9 cellular contexts compared by ENCODE assay signal in the genomic region with DNA sequence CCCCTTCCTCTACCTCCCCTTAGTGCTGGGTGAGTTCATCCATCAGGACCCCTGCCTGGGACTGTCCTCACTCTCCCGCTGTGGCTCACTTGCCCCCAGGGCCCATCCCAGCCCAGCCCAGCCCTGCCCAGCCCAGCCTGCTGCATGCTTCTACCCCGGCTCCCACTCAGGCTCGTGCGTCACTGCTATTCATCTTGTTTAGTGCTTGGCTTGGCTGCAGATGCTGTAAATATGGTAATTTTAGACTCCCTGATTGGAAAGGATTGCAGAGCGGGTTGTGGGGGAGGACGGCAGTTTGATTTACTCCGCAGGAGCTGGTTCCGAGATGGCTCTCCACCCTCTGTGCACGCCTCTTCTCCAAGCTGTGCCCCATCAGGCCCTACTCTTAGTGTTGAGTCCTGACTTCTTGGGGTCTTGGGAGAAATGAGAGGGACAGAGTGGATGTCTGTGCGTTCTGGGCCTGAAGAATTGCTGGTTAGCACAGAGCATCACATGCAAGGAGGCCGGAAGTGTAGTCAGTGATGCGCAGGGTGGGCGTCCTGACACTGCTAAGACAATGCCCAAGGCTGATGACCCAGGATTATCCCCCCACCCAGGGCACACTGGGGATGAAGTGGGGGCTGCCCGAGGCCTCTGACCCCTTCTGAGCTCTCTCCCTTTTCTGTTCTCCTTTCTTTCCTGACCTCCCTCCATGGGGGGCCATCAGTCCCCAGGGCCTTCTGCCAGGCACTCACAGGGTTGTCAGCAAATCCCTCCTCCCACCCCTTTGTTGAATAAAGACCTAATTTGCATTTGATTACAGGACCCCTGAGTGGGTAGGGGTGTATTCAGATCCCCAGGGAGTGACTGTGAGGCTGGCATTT.
DNase-seq lines count a peak whose midpoint lies in the region; ATAC-seq and TF ChIP-seq lines count a peak whose summit lies in the region.
"Had no signal": no experiment of that assay in that cellular context is flagged by ENCODE, and none has a peak within 500 bp of the region (broad histone marks: within the 10 kb centered on the region; RNA-seq: fewer than 3 reads in every experiment).

No MANE protein-coding gene starts in this region.

- H3K27ac ChIP-seq in HUES6 (ENCODE audit: low read depth, low read length) (peak overlapping the region; percentile 25; the same call in 1 of the 2 replicates), stomach (peak overlapping the region; percentile 84 to 95 (median 92))

- peak; percentile 93 for TF ChIP-seq EP300 in stomach (IDR thresholded peaks at IDR 0.05)

- H3K27me3 ChIP-seq in HUES6 (ENCODE audit: control insufficient read depth, insufficient read depth, low read length): no peaks in the 10 kb centered on the region
- H3K27me3 ChIP-seq in stomach: no peaks in the 10 kb centered on the region

- no peaks in the 10 kb centered on the region for H3K36me3 ChIP-seq in HUES6 (ENCODE audit: control insufficient read depth, insufficient read depth, low read length)
- no peaks in the 10 kb centered on the region for H3K36me3 ChIP-seq in stomach

- H3K4me1 Mint-ChIP-seq in brain: peaks cover 97% of the 10 kb centered on the region
- H3K4me1 Mint-ChIP-seq in stimulated activated effector memory CD8-positive, alpha-beta T cell treated with anti-CD3 and anti-CD28 coated beads, Interleukin-12 subunit alpha, Interleukin-12 subunit beta, amount 100 ng/mL, for 72 hours: no peaks in the 10 kb centered on the region

- H3K9me3 Mint-ChIP-seq in brain: peaks cover 0 to 8% (median 0%) of the 10 kb centered on the region in 5 experiments
- no peaks in the 10 kb centered on the region for H3K9me3 Mint-ChIP-seq in stimulated activated effector memory CD8-positive, alpha-beta T cell treated with anti-CD3 and anti-CD28 coated beads, Interleukin-12 subunit alpha, Interleukin-12 subunit beta, amount 100 ng/mL, for 72 hours

- peak overlapping the region; percentile 96 to 99 (median 98) for H3K27ac Mint-ChIP-seq in brain
- H3K27ac Mint-ChIP-seq in stimulated activated effector memory CD8-positive, alpha-beta T cell treated with anti-CD3 and anti-CD28 coated beads, Interleukin-12 subunit alpha, Interleukin-12 subunit beta, amount 100 ng/mL, for 72 hours: no peak overlapping the region

- TF ChIP-seq CTCF in brain (conservative IDR thresholded peaks at IDR 0.05) (no peak), stomach (IDR thresholded peaks at IDR 0.05) (no peak)

- TF ChIP-seq POLR2A in stomach (IDR thresholded peaks at IDR 0.05): no peak

- H3K4me3 Mint-ChIP-seq in brain: peak overlapping the region; percentile 32 to 72 (median 56)
- no peak overlapping the region for H3K4me3 Mint-ChIP-seq in stimulated activated effector memory CD8-positive, alpha-beta T cell treated with anti-CD3 and anti-CD28 coated beads, Interleukin-12 subunit alpha, Interleukin-12 subunit beta, amount 100 ng/mL, for 72 hours

- no peaks in the 10 kb centered on the region for H3K27me3 Mint-ChIP-seq in brain

- H3K9me3 ChIP-seq in HUES6 (ENCODE audit: control insufficient read depth, insufficient read depth, low read depth, low read length) (no peaks in the 10 kb centered on the region), stomach (no peaks in the 10 kb centered on the region)

- peak overlapping the region; percentile 2; the same call in 1 of the 2 replicates for H3K4me3 ChIP-seq in HUES6 (ENCODE audit: low read depth, low read length)
- no peak overlapping the region for H3K4me3 ChIP-seq in stomach
- H3K4me3 ChIP-seq: K562 had no signal

- 65 to 82% (median 67%) methylated on average over 11 to 14 of the region's 14 CpGs for WGBS in stomach, 5 donors

- intact Hi-C loops in stomach (cut with DNase I; ENCODE audit: low total_unique reads): no loop called here

- peaks cover 40% of the 10 kb centered on the region for H3K4me1 ChIP-seq in HUES6 (ENCODE audit: control insufficient read depth, insufficient read depth, low read length)
- H3K4me1 ChIP-seq in stomach: peaks cover 46 to 95% (median 78%) of the 10 kb centered on the region in 4 donors

- no peak for ATAC-seq in HG03039 (IDR thresholded peaks at IDR 0.05; ENCODE audit: unreplicated experiment)
- no peak for ATAC-seq in stimulated activated effector memory CD8-positive, alpha-beta T cell treated with anti-CD3 and anti-CD28 coated beads, Interleukin-12 subunit alpha, Interleukin-12 subunit beta, amount 100 ng/mL, for 72 hours
- ATAC-seq in GM21576 (IDR thresholded peaks at IDR 0.05; ENCODE audit: unreplicated experiment): no peak

- H3K9ac ChIP-seq in HUES6 (ENCODE audit: low read length): peak overlapping the region; percentile 11

- peak; percentile 98 for DNase-seq in islet precursor cell
- peak; percentile 48 for DNase-seq in stomach
- DNase-seq in stimulated activated effector memory CD8-positive, alpha-beta T cell treated with anti-CD3 and anti-CD28 coated beads, Interleukin-12 subunit alpha, Interleukin-12 subunit beta, amount 100 ng/mL, for 72 hours (ENCODE audit: low spot score in 2 of 2): no peak
- DNase-seq in D341Med (ENCODE audit: low spot score): no peak

- H3K36me3 Mint-ChIP-seq in brain: no peaks in the 10 kb centered on the region
- no peaks in the 10 kb centered on the region for H3K36me3 Mint-ChIP-seq in stimulated activated effector memory CD8-positive, alpha-beta T cell treated with anti-CD3 and anti-CD28 coated beads, Interleukin-12 subunit alpha, Interleukin-12 subunit beta, amount 100 ng/mL, for 72 hours

Comparison
In these comparisons a context has a peak if more than half of its experiments do, and no peak if none do; other contexts are left out.
1. DNase-seq: peak in islet precursor cell (single experiment) and stomach (single experiment); none in stimulated activated effector memory CD8-positive, alpha-beta T cell treated with anti-CD3 and anti-CD28 coated beads, Interleukin-12 subunit alpha, Interleukin-12 subunit beta, amount 100 ng/mL, for 72 hours (0 of 2) and D341Med (single experiment).